In the genomic region with DNA sequence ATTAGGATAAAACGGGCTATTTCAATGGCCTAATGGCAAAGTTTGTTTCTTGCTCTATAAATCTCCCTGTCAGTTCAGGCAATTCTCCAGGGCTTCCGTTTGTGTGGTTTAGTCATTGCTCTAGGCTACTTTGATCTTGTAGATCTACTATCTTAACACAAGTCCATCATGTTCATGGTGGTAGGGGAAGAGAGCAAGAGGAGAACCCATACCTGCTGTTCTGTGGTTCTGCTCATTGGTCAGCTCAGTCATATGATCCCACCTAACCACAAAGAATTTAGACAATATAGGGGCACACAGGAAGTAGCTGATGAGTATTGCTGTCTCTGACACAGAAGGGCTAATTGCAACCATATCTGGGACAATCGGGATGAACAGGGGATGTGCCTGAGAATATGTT, we compare ENCODE assay signal across 11 cellular contexts. TPM values are rescaled to one million over a fixed set of nuclear protein-coding genes. Genes with fewer than 3 reads are reported as not detected.
DNase-seq lines count a peak whose midpoint lies in the region; ATAC-seq and TF ChIP-seq lines count a peak whose summit lies in the region.
"Had no signal": no experiment of that assay in that cellular context is flagged by ENCODE, and none has a peak within 500 bp of the region (broad histone marks: within the 10 kb centered on the region; RNA-seq: fewer than 3 reads in every experiment).

No MANE protein-coding gene starts in this region.

- H3K9me3 ChIP-seq in left ventricle myocardium inferior (replicated peaks): no peaks in the 10 kb centered on the region

- H3K27ac Mint-ChIP-seq in activated T-helper 17 cell treated with anti-CD3 and anti-CD28 coated beads, Interleukin-2, amount 50 U/mL, for 72 hours: no peak overlapping the region
- H3K27ac Mint-ChIP-seq: stimulated activated naive B cell treated with anti-CD40 and anti-IgM and Interleukin-4, amounts not matched to agents 10 μg/mL and 1 μg/mL and 100 μg/mL, for 72 hours had no signal

- H3K4me3 Mint-ChIP-seq in activated T-helper 17 cell treated with anti-CD3 and anti-CD28 coated beads, Interleukin-2, amount 50 U/mL, for 72 hours: no peak overlapping the region
- H3K4me3 Mint-ChIP-seq: stimulated activated naive B cell treated with anti-CD40 and anti-IgM and Interleukin-4, amounts not matched to agents 10 μg/mL and 1 μg/mL and 100 μg/mL, for 72 hours had no signal

- no peaks in the 10 kb centered on the region for H3K36me3 Mint-ChIP-seq in activated T-helper 17 cell treated with anti-CD3 and anti-CD28 coated beads, Interleukin-2, amount 50 U/mL, for 72 hours (ENCODE audit: low read depth)

- intact Hi-C loops in left ventricle myocardium inferior (cut with micrococcal nuclease): no loop called here

- peaks cover 6% of the 10 kb centered on the region for H3K27me3 Mint-ChIP-seq in activated T-helper 17 cell treated with anti-CD3 and anti-CD28 coated beads, Interleukin-2, amount 50 U/mL, for 72 hours
- H3K27me3 Mint-ChIP-seq: stimulated activated naive B cell treated with anti-CD40 and anti-IgM and Interleukin-4, amounts not matched to agents 10 μg/mL and 1 μg/mL and 100 μg/mL, for 72 hours had no signal

- ATAC-seq in HG02610 (IDR thresholded peaks at IDR 0.05; ENCODE audit: unreplicated experiment): peak; percentile 32
- no peak for ATAC-seq in activated T-helper 17 cell treated with anti-CD3 and anti-CD28 coated beads, Interleukin-2, amount 50 U/mL, for 72 hours (replicated peaks)
- ATAC-seq in HG03196 (IDR thresholded peaks at IDR 0.05; ENCODE audit: unreplicated experiment): no peak

- no peak overlapping the region for H3K4me3 ChIP-seq in left ventricle myocardium inferior

- peaks cover 8% of the 10 kb centered on the region for H3K4me1 Mint-ChIP-seq in activated T-helper 17 cell treated with anti-CD3 and anti-CD28 coated beads, Interleukin-2, amount 50 U/mL, for 72 hours

- peaks cover 7% of the 10 kb centered on the region for H3K4me1 ChIP-seq in left ventricle myocardium inferior

- DNase-seq in GF-D8 (lab: John Stamatoyannopoulos, UW): peak; percentile 22
- DNase-seq in NOMO-1 (lab: John Stamatoyannopoulos, UW; ENCODE audit: unreplicated experiment in 2 of 2): peak; percentile 19 to 58
- DNase-seq in glomerular visceral epithelial cell (ENCODE audit: extremely low spot score): peak; percentile 52
- DNase-seq in effector CD8-positive, alpha-beta T cell (lab: John Stamatoyannopoulos, UW): no peak
- DNase-seq in left ventricle myocardium inferior: no peak
- DNase-seq: activated CD4-positive, CD25-positive, alpha-beta regulatory T cell treated with anti-CD3 and anti-CD28 coated beads, Interleukin-2, amount 50 U/mL, for 72 hours; NCI-H526; stimulated activated naive B cell treated with anti-CD40 and anti-IgM and Interleukin-4, amounts not matched to agents 10 μg/mL and 1 μg/mL and 100 μg/mL, for 72 hours had no signal

- no peak for TF ChIP-seq CTCF in left ventricle myocardium inferior (IDR thresholded peaks at IDR 0.05; ENCODE audit: borderline replicate concordance)

- no peaks in the 10 kb centered on the region for H3K27me3 ChIP-seq in left ventricle myocardium inferior (ENCODE audit: low read depth)

- no peak overlapping the region for H3K27ac ChIP-seq in left ventricle myocardium inferior (replicated peaks)

- no peaks in the 10 kb centered on the region for H3K9me3 Mint-ChIP-seq in activated T-helper 17 cell treated with anti-CD3 and anti-CD28 coated beads, Interleukin-2, amount 50 U/mL, for 72 hours

- H3K36me3 ChIP-seq in left ventricle myocardium inferior: no peaks in the 10 kb centered on the region

RNA-seq across cellular contexts. Expression of a gene that starts 4.9 kb away (rescaled TPM):
- 100 to 1,000 TPM; 111 to 132 TPM for total RNA-seq in activated T-helper 17 cell treated with anti-CD3 and anti-CD28 coated beads, Interleukin-2, amount 50 U/mL, for 72 hours
- total RNA-seq in left ventricle myocardium inferior: 54.0 TPM

Comparison
In these comparisons a context has a peak if more than half of its experiments do, and no peak if none do; other contexts are left out.
1. DNase-seq: peak in GF-D8 (single experiment), NOMO-1 (2 of 2) and glomerular visceral epithelial cell (single experiment); none in effector CD8-positive, alpha-beta T cell (single experiment) and left ventricle myocardium inferior (single experiment).